1 cellular context compared by ENCODE assay signal in the genomic region with DNA sequence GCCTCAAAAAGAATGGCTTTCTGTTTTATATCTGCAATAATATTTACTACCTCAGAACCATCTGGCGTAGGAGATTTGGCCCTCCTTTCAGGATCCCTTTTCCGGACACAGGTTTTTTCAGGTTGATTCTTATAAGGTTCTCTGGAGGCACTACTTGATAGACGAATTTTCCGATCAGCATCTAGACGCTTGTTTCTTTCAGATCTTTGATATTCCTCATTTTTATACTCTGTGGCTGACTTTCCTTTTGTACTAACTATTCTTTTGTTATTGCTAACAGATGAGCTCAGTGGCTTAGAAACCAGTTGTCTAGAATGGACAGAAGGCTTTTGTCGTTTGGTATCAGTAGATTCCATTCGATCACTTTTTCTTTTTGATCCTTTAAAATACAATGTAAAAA.
TF ChIP-seq lines count a peak whose summit lies in the region.

No MANE protein-coding gene starts in this region.

TF ChIP-seq in HepG2, 621 proteins besides CTCF, POLR2A, EP300 and RAD21:
- no peak for TF ChIP-seq ZNF784 (CRISPR knock-in tag; IDR thresholded peaks at IDR 0.05; ENCODE audit: borderline replicate concordance)
